ENCODE assay signal across 9 cellular contexts in genomic region chr12:78470354-78471195, GRCh38.
A peak's percentile ranks its signal among the peaks of the same experiment; 100 is the strongest.
DNase-seq lines count a peak whose midpoint lies in the region; ATAC-seq and TF ChIP-seq lines count a peak whose summit lies in the region.
"Had no signal": no experiment of that assay in that cellular context is flagged by ENCODE, and none has a peak within 500 bp of the region (broad histone marks: within the 10 kb centered on the region; RNA-seq: fewer than 3 reads in every experiment).

No MANE protein-coding gene starts in this region.

- no peaks in the 10 kb centered on the region for H3K9me3 Mint-ChIP-seq in activated CD8-positive, alpha-beta memory T cell treated with anti-CD3 and anti-CD28 coated beads, Interleukin-2, amount 10 ng/mL, durations not matched to agents 7 days and 5 days (ENCODE audit: low read depth)
- H3K9me3 Mint-ChIP-seq in natural killer cell treated with Interleukin-12 subunit alpha and Interleukin-12 subunit beta and Interleukin-15 and Interleukin-18, amount 100 ng/mL, for 72 hours = peaks cover 13% of the 10 kb centered on the region

- H3K4me3 ChIP-seq in fibroblast of pulmonary artery (replicated peaks; ENCODE audit: low read depth, low read length) = no peak overlapping the region
- H3K4me3 ChIP-seq: skin epidermis had no signal

- TF ChIP-seq CTCF in GM12872 (IDR thresholded peaks at IDR 0.05; ENCODE audit: insufficient read depth, low read depth, low read length) = peak; percentile 50
- TF ChIP-seq CTCF in fibroblast of pulmonary artery (IDR thresholded peaks at IDR 0.05; ENCODE audit: low read length, missing control alignments) = peak; percentile 66
- no peak for TF ChIP-seq CTCF in omental fat pad (IDR thresholded peaks at IDR 0.05)

- H3K36me3 Mint-ChIP-seq in activated CD8-positive, alpha-beta memory T cell treated with anti-CD3 and anti-CD28 coated beads, Interleukin-2, amount 10 ng/mL, durations not matched to agents 7 days and 5 days = no peaks in the 10 kb centered on the region
- H3K36me3 Mint-ChIP-seq in natural killer cell treated with Interleukin-12 subunit alpha and Interleukin-12 subunit beta and Interleukin-15 and Interleukin-18, amount 100 ng/mL, for 72 hours = no peaks in the 10 kb centered on the region

- no peak overlapping the region for H3K4me3 Mint-ChIP-seq in activated CD8-positive, alpha-beta memory T cell treated with anti-CD3 and anti-CD28 coated beads, Interleukin-2, amount 10 ng/mL, durations not matched to agents 7 days and 5 days
- no peak overlapping the region for H3K4me3 Mint-ChIP-seq in natural killer cell treated with Interleukin-12 subunit alpha and Interleukin-12 subunit beta and Interleukin-15 and Interleukin-18, amount 100 ng/mL, for 72 hours

- DNase-seq in HK-2 (ENCODE audit: unreplicated experiment) (peak; percentile 21), OCI-M1 (lab: John Stamatoyannopoulos, UW) (peak; percentile 69), fibroblast of pulmonary artery (ENCODE audit: low read depth) (peak; percentile 66), superior temporal gyrus (ENCODE audit: extremely low spot score) (peak; percentile 63), omental fat pad (ENCODE audit: low spot score) (no peak)
- no peak for DNase-seq in activated CD8-positive, alpha-beta memory T cell treated with anti-CD3 and anti-CD28 coated beads, Interleukin-2, amount 10 ng/mL, durations not matched to agents 7 days and 5 days
- DNase-seq in natural killer cell treated with Interleukin-12 subunit alpha and Interleukin-12 subunit beta and Interleukin-15 and Interleukin-18, amount 100 ng/mL, for 72 hours (ENCODE audit: low spot score) = no peak

- no peak for ATAC-seq in omental fat pad (ENCODE audit: low FRiP score)
- no peak for ATAC-seq in activated CD8-positive, alpha-beta memory T cell treated with anti-CD3 and anti-CD28 coated beads, Interleukin-2, amount 10 ng/mL, durations not matched to agents 7 days and 5 days
- no peak for ATAC-seq in natural killer cell treated with Interleukin-12 subunit alpha and Interleukin-12 subunit beta and Interleukin-15 and Interleukin-18, amount 100 ng/mL, for 72 hours

- CTCF ChIA-PET in activated CD8-positive, alpha-beta memory T cell treated with anti-CD3 and anti-CD28 coated beads, Interleukin-2, amount 10 ng/mL, durations not matched to agents 7 days and 5 days (lab: Charles Lee) = no interaction called here

- H3K4me1 Mint-ChIP-seq in activated CD8-positive, alpha-beta memory T cell treated with anti-CD3 and anti-CD28 coated beads, Interleukin-2, amount 10 ng/mL, durations not matched to agents 7 days and 5 days = no peaks in the 10 kb centered on the region
- no peaks in the 10 kb centered on the region for H3K4me1 Mint-ChIP-seq in natural killer cell treated with Interleukin-12 subunit alpha and Interleukin-12 subunit beta and Interleukin-15 and Interleukin-18, amount 100 ng/mL, for 72 hours (ENCODE audit: low read depth in 2 of 2)

- H3K27me3 Mint-ChIP-seq in activated CD8-positive, alpha-beta memory T cell treated with anti-CD3 and anti-CD28 coated beads, Interleukin-2, amount 10 ng/mL, durations not matched to agents 7 days and 5 days = no peaks in the 10 kb centered on the region
- no peaks in the 10 kb centered on the region for H3K27me3 Mint-ChIP-seq in natural killer cell treated with Interleukin-12 subunit alpha and Interleukin-12 subunit beta and Interleukin-15 and Interleukin-18, amount 100 ng/mL, for 72 hours

- H3K27ac Mint-ChIP-seq in activated CD8-positive, alpha-beta memory T cell treated with anti-CD3 and anti-CD28 coated beads, Interleukin-2, amount 10 ng/mL, durations not matched to agents 7 days and 5 days = no peak overlapping the region
- no peak overlapping the region for H3K27ac Mint-ChIP-seq in natural killer cell treated with Interleukin-12 subunit alpha and Interleukin-12 subunit beta and Interleukin-15 and Interleukin-18, amount 100 ng/mL, for 72 hours

Comparison
In these comparisons a context has a peak if more than half of its experiments do, and no peak if none do; other contexts are left out.
1. CTCF ChIP-seq: peak in GM12872 (single experiment) and fibroblast of pulmonary artery (single experiment); none in omental fat pad (0 of 3).
2. DNase-seq: peak in HK-2 (single experiment), OCI-M1 (single experiment), fibroblast of pulmonary artery (single experiment) and superior temporal gyrus (single experiment); none in omental fat pad (single experiment), activated CD8-positive, alpha-beta memory T cell treated with anti-CD3 and anti-CD28 coated beads, Interleukin-2, amount 10 ng/mL, durations not matched to agents 7 days and 5 days (single experiment) and natural killer cell treated with Interleukin-12 subunit alpha and Interleukin-12 subunit beta and Interleukin-15 and Interleukin-18, amount 100 ng/mL, for 72 hours (single experiment).